8 cellular contexts compared by ENCODE assay signal in genomic region chrX:150897371-150898319, GRCh38. TPM values are rescaled to one million over a fixed set of nuclear protein-coding genes. Genes with fewer than 3 reads are reported as not detected.
DNase-seq lines count a peak whose midpoint lies in the region; ATAC-seq and TF ChIP-seq lines count a peak whose summit lies in the region.

No MANE protein-coding gene starts in this region.

- H3K27ac ChIP-seq in parathyroid adenoma: peak overlapping the region; percentile 95

- peak overlapping the region; percentile 76 for H3K4me3 Mint-ChIP-seq in activated T-helper 2 cell treated with anti-CD3 and anti-CD28 coated beads, Interferon-gamma antibody, Interleukin-2, Interleukin-4, amounts not matched to agents 10 μg/mL and 5 μg/mL and 100 μg/mL, durations not matched to agents 14 hours and 24 hours and 36 hours (ENCODE audit: low read depth)

- H3K4me3 ChIP-seq in AG09309 (ENCODE audit: control insufficient read depth, low read depth, low read length) (peak overlapping the region; percentile 54), fibroblast of the aortic adventitia (ENCODE audit: low read depth, low read length) (peak overlapping the region; percentile 72), parathyroid adenoma (ENCODE audit: low read depth, low read length) (peak overlapping the region; percentile 62)

- H3K79me2 ChIP-seq in parathyroid adenoma: peaks cover 25% of the 10 kb centered on the region

- ATAC-seq in GM21529 (IDR thresholded peaks at IDR 0.05; ENCODE audit: unreplicated experiment) (peak; percentile 4), HG03045 (IDR thresholded peaks at IDR 0.05; ENCODE audit: unreplicated experiment) (no peak), HG03432 (IDR thresholded peaks at IDR 0.05; ENCODE audit: unreplicated experiment) (no peak)

- DNase-seq in AG09309 (ENCODE audit: low read depth) (no peak), NCI-H69 (lab: John Stamatoyannopoulos, UW) (peak; percentile 69), fibroblast of the aortic adventitia (ENCODE audit: low read depth) (peak; percentile 22)
- DNase-seq in activated T-helper 2 cell treated with anti-CD3 and anti-CD28 coated beads, Interferon-gamma antibody, Interleukin-2, Interleukin-4, amounts not matched to agents 10 μg/mL and 5 μg/mL and 100 μg/mL, durations not matched to agents 14 hours and 24 hours and 36 hours (ENCODE audit: low spot score): peak; percentile 13

- intact Hi-C loops in activated T-helper 2 cell treated with anti-CD3 and anti-CD28 coated beads, Interferon-gamma antibody, Interleukin-2, Interleukin-4, amounts not matched to agents 10 μg/mL and 5 μg/mL and 100 μg/mL, durations not matched to agents 14 hours and 24 hours and 36 hours (cut with micrococcal nuclease): loop anchor here (1.0 to 10.0 kb wide), 4 partner anchors 17 to 963 kb away; partner anchors contain the start of genes EOLA2 and VMA21

- H3K27ac Mint-ChIP-seq in activated T-helper 2 cell treated with anti-CD3 and anti-CD28 coated beads, Interferon-gamma antibody, Interleukin-2, Interleukin-4, amounts not matched to agents 10 μg/mL and 5 μg/mL and 100 μg/mL, durations not matched to agents 14 hours and 24 hours and 36 hours: peak overlapping the region; percentile 46

- H2AFZ ChIP-seq in parathyroid adenoma: peak overlapping the region; percentile 68

- no peaks in the 10 kb centered on the region for H3K4me1 ChIP-seq in parathyroid adenoma

- no peak for TF ChIP-seq CTCF in AG09309 (IDR thresholded peaks at IDR 0.05; ENCODE audit: control insufficient read depth, insufficient read depth, low read depth, low read length, missing control alignments)
- no peak for TF ChIP-seq CTCF in fibroblast of the aortic adventitia (IDR thresholded peaks at IDR 0.05; ENCODE audit: insufficient read depth, low read length)
- no peak for TF ChIP-seq CTCF in parathyroid adenoma (IDR thresholded peaks at IDR 0.05)

- no peaks in the 10 kb centered on the region for H3K36me3 Mint-ChIP-seq in activated T-helper 2 cell treated with anti-CD3 and anti-CD28 coated beads, Interferon-gamma antibody, Interleukin-2, Interleukin-4, amounts not matched to agents 10 μg/mL and 5 μg/mL and 100 μg/mL, durations not matched to agents 14 hours and 24 hours and 36 hours (ENCODE audit: low read depth)

- H3K27me3 Mint-ChIP-seq in activated T-helper 2 cell treated with anti-CD3 and anti-CD28 coated beads, Interferon-gamma antibody, Interleukin-2, Interleukin-4, amounts not matched to agents 10 μg/mL and 5 μg/mL and 100 μg/mL, durations not matched to agents 14 hours and 24 hours and 36 hours (ENCODE audit: low read depth): peaks cover 15% of the 10 kb centered on the region

- H3K36me3 ChIP-seq in parathyroid adenoma (ENCODE audit: control insufficient read depth, insufficient read depth, low read length): no peaks in the 10 kb centered on the region

- H3K9me3 Mint-ChIP-seq in activated T-helper 2 cell treated with anti-CD3 and anti-CD28 coated beads, Interferon-gamma antibody, Interleukin-2, Interleukin-4, amounts not matched to agents 10 μg/mL and 5 μg/mL and 100 μg/mL, durations not matched to agents 14 hours and 24 hours and 36 hours: no peaks in the 10 kb centered on the region

- H3K4me1 Mint-ChIP-seq in activated T-helper 2 cell treated with anti-CD3 and anti-CD28 coated beads, Interferon-gamma antibody, Interleukin-2, Interleukin-4, amounts not matched to agents 10 μg/mL and 5 μg/mL and 100 μg/mL, durations not matched to agents 14 hours and 24 hours and 36 hours (ENCODE audit: low read depth): peaks cover 3% of the 10 kb centered on the region

- no peaks in the 10 kb centered on the region for H3K9me3 ChIP-seq in parathyroid adenoma (ENCODE audit: control insufficient read depth, low read length)

- H3K9ac ChIP-seq in parathyroid adenoma: no peak overlapping the region

- H3K27me3 ChIP-seq in parathyroid adenoma (ENCODE audit: control insufficient read depth, insufficient read depth, low read length): no peaks in the 10 kb centered on the region

- H3K4me2 ChIP-seq in parathyroid adenoma (ENCODE audit: low read length): peak overlapping the region; percentile 67

RNA-seq across cellular contexts. Expression of gene CD99L2, which starts 0.8 kb away (rescaled TPM):
- 9.8 and 12.0 TPM in 2 replicates for total RNA-seq in activated T-helper 2 cell treated with anti-CD3 and anti-CD28 coated beads, Interferon-gamma antibody, Interleukin-2, Interleukin-4, amounts not matched to agents 10 μg/mL and 5 μg/mL and 100 μg/mL, durations not matched to agents 14 hours and 24 hours and 36 hours
- total RNA-seq in fibroblast of the aortic adventitia (ENCODE audit: low replicate concordance): 46.9 and 71.1 TPM in 2 replicates
